18 cellular contexts compared by ENCODE assay signal in the genomic region with DNA sequence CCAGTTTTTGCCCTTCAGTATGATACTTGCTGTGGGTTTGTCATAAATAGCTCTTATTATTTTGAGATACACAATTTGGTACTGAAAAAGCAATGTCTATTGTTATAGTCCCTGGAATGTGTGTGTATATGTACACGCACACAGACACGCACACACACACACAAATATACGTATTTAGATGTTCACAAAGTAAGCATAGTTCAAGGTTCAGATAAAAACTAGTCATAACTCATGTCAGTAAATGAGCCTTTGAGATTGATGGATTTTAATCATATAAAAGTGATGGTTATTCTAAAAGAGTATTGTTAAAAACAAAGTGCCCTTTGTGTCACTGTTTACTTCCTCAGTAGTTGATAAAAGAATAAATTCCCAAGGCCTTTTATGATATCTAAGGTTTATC.
DNase-seq lines count a peak whose midpoint lies in the region; ATAC-seq lines count a peak whose summit lies in the region.
"Had no signal": no experiment of that assay in that cellular context is flagged by ENCODE, and none has a peak within 500 bp of the region (broad histone marks: within the 10 kb centered on the region; RNA-seq: fewer than 3 reads in every experiment).

No MANE protein-coding gene starts in this region.

- ATAC-seq in HG02678 (IDR thresholded peaks at IDR 0.05; ENCODE audit: unreplicated experiment) = no peak
- ATAC-seq: GM23338, HCT116 had no signal

- no peak for DNase-seq in activated CD4-positive, alpha-beta T cell treated with anti-CD3 and anti-CD28 coated beads, Interleukin-2, amount 10 ng/mL, durations not matched to agents 7 days and 5 days
- DNase-seq in activated CD4-positive, alpha-beta T cell treated with anti-CD3 and anti-CD28 coated beads, Interleukin-2, amount 50 U/mL, for 1 hour = no peak
- peak; percentile 80 for DNase-seq in SK-MEL-5 (ENCODE audit: low read depth, low spot score)
- peak; percentile 70 for DNase-seq in foreskin melanocyte
- DNase-seq in NCI-H2107 treated with DMSO at 0.1 percent for 48 hours (lab: John Stamatoyannopoulos, UW; ENCODE audit: unreplicated experiment) = no peak
- DNase-seq in NCI-H748 (lab: John Stamatoyannopoulos, UW; ENCODE audit: unreplicated experiment) = no peak
- DNase-seq: Calu3; CD4-positive, CD25-positive, alpha-beta regulatory T cell; CD8-positive, alpha-beta memory T cell; COR-L47; DMS53; DMS79 treated with DMSO at 0.1 percent for 48 hours; GF-D8; H9 had no signal

- no peak overlapping the region for H3K4me3 Mint-ChIP-seq in activated CD4-positive, alpha-beta T cell treated with anti-CD3 and anti-CD28 coated beads, Interleukin-2, amount 10 ng/mL, durations not matched to agents 7 days and 5 days
- H3K4me3 Mint-ChIP-seq: B cell; CD4-positive, CD25-positive, alpha-beta regulatory T cell; GM23338; H9 had no signal

- no peaks in the 10 kb centered on the region for H3K27me3 Mint-ChIP-seq in activated CD4-positive, alpha-beta T cell treated with anti-CD3 and anti-CD28 coated beads, Interleukin-2, amount 10 ng/mL, durations not matched to agents 7 days and 5 days
- H3K27me3 Mint-ChIP-seq: B cell; CD4-positive, CD25-positive, alpha-beta regulatory T cell; CD8-positive, alpha-beta memory T cell had no signal

- POLR2A ChIA-PET in activated CD4-positive, alpha-beta T cell treated with anti-CD3 and anti-CD28 coated beads, Interleukin-2, amount 10 ng/mL, durations not matched to agents 7 days and 5 days (lab: Charles Lee) = no interaction called here

- peaks cover 46% of the 10 kb centered on the region for H3K36me3 Mint-ChIP-seq in activated CD4-positive, alpha-beta T cell treated with anti-CD3 and anti-CD28 coated beads, Interleukin-2, amount 10 ng/mL, durations not matched to agents 7 days and 5 days (ENCODE audit: low read depth)

- peaks cover 4% of the 10 kb centered on the region for H3K9me3 Mint-ChIP-seq in activated CD4-positive, alpha-beta T cell treated with anti-CD3 and anti-CD28 coated beads, Interleukin-2, amount 10 ng/mL, durations not matched to agents 7 days and 5 days

- H3K27ac Mint-ChIP-seq in activated CD4-positive, alpha-beta T cell treated with anti-CD3 and anti-CD28 coated beads, Interleukin-2, amount 10 ng/mL, durations not matched to agents 7 days and 5 days = peak overlapping the region; percentile 50
- H3K27ac Mint-ChIP-seq: B cell, H9 had no signal

- in situ Hi-C loops in SK-MEL-5 (cut with HindIII; ENCODE audit: low pct_unique_long_range_greater_than_20kb, low sequenced_read_pairs) = no loop called here

- CTCF ChIA-PET in activated CD4-positive, alpha-beta T cell treated with anti-CD3 and anti-CD28 coated beads, Interleukin-2, amount 10 ng/mL, durations not matched to agents 7 days and 5 days (lab: Charles Lee) = no interaction called here

- H3K4me1 Mint-ChIP-seq in activated CD4-positive, alpha-beta T cell treated with anti-CD3 and anti-CD28 coated beads, Interleukin-2, amount 10 ng/mL, durations not matched to agents 7 days and 5 days = no peaks in the 10 kb centered on the region
- H3K4me1 Mint-ChIP-seq: B cell, H9 had no signal

Comparison
In these comparisons a context has a peak if more than half of its experiments do, and no peak if none do; other contexts are left out.
1. DNase-seq: peak in SK-MEL-5 (single experiment) and foreskin melanocyte (single experiment); none in activated CD4-positive, alpha-beta T cell treated with anti-CD3 and anti-CD28 coated beads, Interleukin-2, amount 10 ng/mL, durations not matched to agents 7 days and 5 days (single experiment), activated CD4-positive, alpha-beta T cell treated with anti-CD3 and anti-CD28 coated beads, Interleukin-2, amount 50 U/mL, for 1 hour (single experiment), NCI-H2107 treated with DMSO at 0.1 percent for 48 hours (single experiment) and NCI-H748 (single experiment).